In the genomic region with DNA sequence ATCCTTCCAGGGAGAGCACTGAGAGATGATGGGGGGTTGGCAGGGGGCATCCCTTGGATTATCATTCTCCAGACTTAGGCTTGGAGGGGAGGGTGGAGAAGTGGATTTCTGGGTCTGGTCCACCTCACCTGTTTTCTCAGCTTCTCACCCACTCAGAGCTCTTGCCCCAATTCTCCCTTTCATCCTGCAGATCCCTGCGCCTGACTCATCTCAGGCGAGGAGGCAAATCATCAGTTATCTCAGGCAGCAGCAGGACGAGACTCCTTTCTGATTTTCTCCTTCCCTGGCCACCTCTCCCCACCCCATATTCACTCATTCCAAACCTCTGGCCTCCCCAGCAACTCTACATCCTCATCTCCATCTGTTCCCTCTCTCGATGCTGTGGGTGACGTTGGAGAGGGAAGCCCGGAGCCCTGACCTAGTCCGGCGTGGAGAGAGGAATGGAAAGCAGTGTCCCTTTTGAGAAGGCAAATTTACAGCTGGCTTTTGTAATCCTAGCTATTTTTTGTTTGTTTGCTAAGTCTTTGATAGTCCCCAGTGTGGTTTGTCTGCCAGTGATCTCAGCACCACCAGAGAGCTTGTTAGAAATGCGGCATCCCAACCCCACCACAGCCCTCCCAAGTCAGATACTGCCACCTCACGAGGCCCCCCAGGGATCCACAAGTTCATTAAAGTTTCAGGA, we compare ENCODE assay signal across 18 cellular contexts. TPM values are rescaled to one million over a fixed set of nuclear protein-coding genes. Genes with fewer than 3 reads are reported as not detected.
DNase-seq lines count a peak whose midpoint lies in the region; ATAC-seq and TF ChIP-seq lines count a peak whose summit lies in the region.
"Had no signal": no experiment of that assay in that cellular context is flagged by ENCODE, and none has a peak within 500 bp of the region (broad histone marks: within the 10 kb centered on the region; RNA-seq: fewer than 3 reads in every experiment).

No MANE protein-coding gene starts in this region.

- peaks cover 13 to 36% of the 10 kb centered on the region in 2 donors for H3K36me3 Mint-ChIP-seq in CD4-positive, alpha-beta memory T cell
- peaks cover 24% of the 10 kb centered on the region; the same call in 2 of the 3 replicates for H3K36me3 Mint-ChIP-seq in GM23338 (ENCODE audit: low read depth)
- peaks cover 19% of the 10 kb centered on the region for H3K36me3 Mint-ChIP-seq in activated naive CD8-positive, alpha-beta T cell

- no peaks in the 10 kb centered on the region for H3K27me3 Mint-ChIP-seq in CD4-positive, alpha-beta memory T cell
- peaks cover 6% of the 10 kb centered on the region for H3K27me3 Mint-ChIP-seq in GM23338 (ENCODE audit: insufficient read depth, low read depth, poor library complexity)
- no peaks in the 10 kb centered on the region for H3K27me3 Mint-ChIP-seq in activated naive CD8-positive, alpha-beta T cell
- H3K27me3 Mint-ChIP-seq: progenitor cell of endocrine pancreas had no signal

- TF ChIP-seq CTCF in GM23338 (conservative IDR thresholded peaks at IDR 0.05; ENCODE audit: low read depth in 2 of 2) (no peak), OCI-LY7 (conservative IDR thresholded peaks at IDR 0.05; ENCODE audit: low read length) (no peak), GM10248 (IDR thresholded peaks at IDR 0.05; ENCODE audit: control extremely low read depth, extremely low read depth, low read depth, missing control alignments) (no peak)

- H3K9me2 ChIP-seq in GM23338 (ENCODE audit: insufficient read depth) (no peaks in the 10 kb centered on the region), OCI-LY7 (ENCODE audit: insufficient read depth, low read length) (no peaks in the 10 kb centered on the region)
- H3K9me2 ChIP-seq: SK-N-SH had no signal

- H3K79me2 ChIP-seq in GM23338 (replicated peaks; ENCODE audit: insufficient read depth) (no peaks in the 10 kb centered on the region), OCI-LY7 (ENCODE audit: insufficient read depth, low read depth, low read length) (no peaks in the 10 kb centered on the region)

- CTCF ChIA-PET in CD4-positive, alpha-beta memory T cell (lab: Charles Lee; ENCODE audit: partially characterized antibody): interaction anchor here (1.0 to 1.6 kb wide), 2 partner anchors 23 to 30 kb away, joined by 3 to 5 read pairs; no protein-coding TSS in a partner anchor
- CTCF ChIA-PET in OCI-LY7 (lab: Charles Lee; ENCODE audit: unreplicated experiment) (no interaction called here), GM10248 (lab: Yijun Ruan, JAX) (interaction anchor here (0.8 kb wide), 1 partner anchor 22 kb away, joined by 3 read pairs; no protein-coding TSS in a partner anchor)

- H3K4me2 ChIP-seq in GM23338: no peak overlapping the region
- H3K4me2 ChIP-seq in OCI-LY7 (ENCODE audit: low read length): no peak overlapping the region
- H3K4me2 ChIP-seq: BLaER1, SK-N-SH had no signal

- no peaks in the 10 kb centered on the region for H3K27me3 ChIP-seq in CD4-positive, alpha-beta memory T cell (ENCODE audit: insufficient read depth, low read length)
- no peaks in the 10 kb centered on the region for H3K27me3 ChIP-seq in GM23338 (ENCODE audit: insufficient read depth)
- H3K27me3 ChIP-seq: BLaER1, cardiac muscle cell, left lung had no signal

- H3K9me3 Mint-ChIP-seq in CD4-positive, alpha-beta memory T cell: peaks cover 0 to 8% (median 0%) of the 10 kb centered on the region in 8 donors
- H3K9me3 Mint-ChIP-seq in GM23338: peaks cover 4% of the 10 kb centered on the region; the same call in 2 of the 3 replicates
- peaks cover 4% of the 10 kb centered on the region for H3K9me3 Mint-ChIP-seq in activated naive CD8-positive, alpha-beta T cell (ENCODE audit: low read depth)

- POLR2A ChIA-PET in CD4-positive, alpha-beta memory T cell (lab: Charles Lee; ENCODE audit: partially characterized antibody): interaction anchor here (0.6 to 11.2 kb wide), 4 partner anchors 8 to 100 kb away, joined by 3 to 219 read pairs (median 4); a partner anchor contains a TSS
- POLR2A ChIA-PET in OCI-LY7 (lab: Charles Lee) (interaction anchor here (0.7 kb wide), 1 partner anchor 97 kb away, joined by 10 read pairs; no protein-coding TSS in a partner anchor), GM10248 (lab: Yijun Ruan, JAX) (no interaction called here)

- H2AFZ ChIP-seq in GM23338 (no peak overlapping the region), OCI-LY7 (ENCODE audit: low read length) (no peak overlapping the region)

- ATAC-seq in GM23338: no peak
- no peak for ATAC-seq in GM21825 (IDR thresholded peaks at IDR 0.05; ENCODE audit: unreplicated experiment)
- ATAC-seq: left lung; stimulated activated effector memory CD8-positive, alpha-beta T cell treated with anti-CD3 and anti-CD28 coated beads, Interleukin-12 subunit alpha, Interleukin-12 subunit beta, amount 100 ng/mL, for 72 hours had no signal

- H3K4me3 ChIP-seq in CD4-positive, alpha-beta memory T cell (ENCODE audit: low read length in 2 of 2): no peak overlapping the region
- no peak overlapping the region for H3K4me3 ChIP-seq in GM23338
- H3K4me3 ChIP-seq in OCI-LY7 (ENCODE audit: low read depth, low read length, poor library complexity, severe bottlenecking): no peak overlapping the region
- H3K4me3 ChIP-seq: BLaER1, cardiac muscle cell, left lung had no signal

- no peak for DNase-seq in CD4-positive, alpha-beta memory T cell
- DNase-seq in GM23338 (ENCODE audit: low spot score) (no peak), left kidney (ENCODE audit: low read depth, low spot score) (peak; percentile 20), OCI-LY7 (ENCODE audit: low spot score) (no peak), GM10248 (ENCODE audit: extremely low spot score) (no peak), T-helper 9 cell (no peak)
- DNase-seq: activated naive CD4-positive, alpha-beta T cell treated with anti-CD3 and anti-CD28 coated beads, Interleukin-2, amount 50 U/mL, for 16 hours; left lung; MM.1S; NCI-H2029 treated with DMSO at 0.1 percent for 48 hours; NCI-H524; SK-N-SH had no signal

- H4K20me1 ChIP-seq in GM23338 (replicated peaks; ENCODE audit: insufficient read depth) (no peaks in the 10 kb centered on the region), OCI-LY7 (ENCODE audit: insufficient read depth, low read length) (no peaks in the 10 kb centered on the region)
- H4K20me1 ChIP-seq: BLaER1 had no signal

- no peak overlapping the region for H3K27ac ChIP-seq in CD4-positive, alpha-beta memory T cell (ENCODE audit: low read depth, low read length)
- H3K27ac ChIP-seq in GM23338 (ENCODE audit: low read depth) (0 out of 2 replicates have a peak overlapping the region, but pooled peaks have one; percentile 55), OCI-LY7 (ENCODE audit: low read depth, low read length, poor library complexity, severe bottlenecking) (no peak overlapping the region)
- H3K27ac ChIP-seq: BLaER1, cardiac muscle cell, left lung had no signal

- H3K4me1 Mint-ChIP-seq in CD4-positive, alpha-beta memory T cell: peaks cover 39 to 60% (median 46%) of the 10 kb centered on the region in 4 donors
- H3K4me1 Mint-ChIP-seq in GM23338: peaks cover 28% of the 10 kb centered on the region
- peaks cover 63% of the 10 kb centered on the region for H3K4me1 Mint-ChIP-seq in activated naive CD8-positive, alpha-beta T cell (ENCODE audit: low read depth)

- no peaks in the 10 kb centered on the region for H3K9me3 ChIP-seq in CD4-positive, alpha-beta memory T cell (ENCODE audit: control insufficient read depth in 1 of 2, low read length in 2 of 2)
- peaks cover 15% of the 10 kb centered on the region for H3K9me3 ChIP-seq in OCI-LY7 (ENCODE audit: low read length)
- H3K9me3 ChIP-seq: left lung had no signal

- peak overlapping the region; percentile 57 to 86 (median 77) for H3K27ac Mint-ChIP-seq in CD4-positive, alpha-beta memory T cell
- H3K27ac Mint-ChIP-seq in GM23338: no peak overlapping the region
- peak overlapping the region; percentile 80 for H3K27ac Mint-ChIP-seq in activated naive CD8-positive, alpha-beta T cell
- H3K27ac Mint-ChIP-seq: progenitor cell of endocrine pancreas had no signal

- no TSS peak for BruUV-seq in OCI-LY7 (replicated peaks; lab: Mats Ljungman, UMichigan)

- peaks cover 34% of the 10 kb centered on the region for H3K4me1 ChIP-seq in CD4-positive, alpha-beta memory T cell (ENCODE audit: insufficient read depth, low read length)
- H3K4me1 ChIP-seq in GM23338 (ENCODE audit: insufficient read depth) (peaks cover 7% of the 10 kb centered on the region; the same call in 1 of the 2 replicates), OCI-LY7 (ENCODE audit: insufficient read depth, low read length, poor library complexity, severe bottlenecking) (peaks cover 18% of the 10 kb centered on the region)

- peaks cover 6% of the 10 kb centered on the region; the same call in 1 of the 2 replicates for H3F3A ChIP-seq in GM23338 (replicated peaks; ENCODE audit: low read depth)

- H3K4me3 Mint-ChIP-seq in CD4-positive, alpha-beta memory T cell: peak overlapping the region in 1 of 8 donors; percentile 50
- H3K4me3 Mint-ChIP-seq in GM23338: no peak overlapping the region
- no peak overlapping the region for H3K4me3 Mint-ChIP-seq in activated naive CD8-positive, alpha-beta T cell
- H3K4me3 Mint-ChIP-seq: stimulated activated effector memory CD8-positive, alpha-beta T cell treated with anti-CD3 and anti-CD28 coated beads, Interleukin-12 subunit alpha, Interleukin-12 subunit beta, amount 100 ng/mL, for 72 hours had no signal

- intact Hi-C loops in CD4-positive, alpha-beta memory T cell (cut with micrococcal nuclease): loop anchor here (5.0 kb wide), 1 partner anchor 33 kb away; no protein-coding TSS in a partner anchor
- intact Hi-C loops in OCI-LY7 (cut with micrococcal nuclease; ENCODE audit: unreplicated experiment): no loop called here

- H3K36me3 ChIP-seq in CD4-positive, alpha-beta memory T cell (ENCODE audit: insufficient read depth, low read length): no peaks in the 10 kb centered on the region
- H3K36me3 ChIP-seq in GM23338 (ENCODE audit: insufficient read depth) (no peaks in the 10 kb centered on the region), OCI-LY7 (ENCODE audit: insufficient read depth, low read length) (peaks cover 24% of the 10 kb centered on the region)
- H3K36me3 ChIP-seq: cardiac muscle cell had no signal

RNA-seq across cellular contexts. Expression of a gene that starts 24.0 kb away (rescaled TPM):
- over 10,000 TPM; 10,578 to 11,080 TPM for total RNA-seq in CD4-positive, alpha-beta memory T cell
- 1,000 to 10,000 TPM; 2,372 to 3,792 TPM for polyA plus RNA-seq in CD4-positive, alpha-beta memory T cell
- total RNA-seq in GM23338 (2014; rRNA removed; shearing (Covaris generic)): 1,385 and 1,395 TPM in 2 replicates
- polyA plus RNA-seq in GM23338 (2016; fragmentation: Nextera tagmentation; extraction: Ambion mirVana): 2,519 and 3,116 TPM in 2 replicates
- total RNA-seq in OCI-LY7 (2014; rRNA removed; shearing (Covaris generic)): 1,996 and 2,481 TPM in 2 replicates
- total RNA-seq in OCI-LY7 (2022): 2,337 and 2,698 TPM in 2 replicates

RNA-seq across cellular contexts. Expression of a gene that starts 53.2 kb away (rescaled TPM):
- total RNA-seq in CD4-positive, alpha-beta memory T cell: 10 to 100 TPM; 21.4 to 22.0 TPM
- polyA plus RNA-seq in CD4-positive, alpha-beta memory T cell: 1 to 10 TPM; 1.8 to 2.0 TPM
- total RNA-seq in GM23338 (2014; rRNA removed; shearing (Covaris generic)): 4.3 and 7.5 TPM in 2 replicates
- 1.6 and 2.0 TPM in 2 replicates for polyA plus RNA-seq in GM23338 (2016; fragmentation: Nextera tagmentation; extraction: Ambion mirVana)
- total RNA-seq in OCI-LY7 (2014; rRNA removed; shearing (Covaris generic)): 0.46 and 1.5 TPM in 2 replicates
- 0.35 and 0.78 TPM in 2 replicates for total RNA-seq in OCI-LY7 (2022)
